In the genomic region with DNA sequence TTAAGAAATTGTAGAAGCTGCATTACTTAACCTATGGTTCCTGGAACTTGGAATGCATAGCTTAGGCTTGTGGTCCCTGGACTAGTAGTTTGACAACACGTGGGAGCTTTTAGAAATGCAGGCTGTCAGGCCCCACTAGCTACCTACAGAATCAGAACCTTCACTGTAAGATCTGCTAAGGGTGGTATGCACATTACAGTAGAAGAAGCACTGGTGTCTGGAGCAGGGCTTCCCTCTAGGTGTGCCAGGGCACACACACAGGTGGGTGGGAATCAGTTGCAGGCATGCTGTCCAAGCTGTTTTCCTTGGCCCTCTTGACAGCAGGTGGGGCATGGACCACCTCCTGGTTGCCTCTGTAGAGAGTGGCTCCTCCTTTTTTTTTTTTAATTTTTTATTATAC, we compare ENCODE assay signal across 17 cellular contexts. TPM values are rescaled to one million over a fixed set of nuclear protein-coding genes. Genes with fewer than 3 reads are reported as not detected.
"Had no signal": no experiment of that assay in that cellular context is flagged by ENCODE, and none has a peak within 500 bp of the region (broad histone marks: within the 10 kb centered on the region; RNA-seq: fewer than 3 reads in every experiment).

No MANE protein-coding gene starts in this region.

- H3K4me3 ChIP-seq: prostate gland, sigmoid colon, testis had no signal

- H3K9me3 ChIP-seq: prostate gland, testis had no signal

- H3K36me3 ChIP-seq: prostate gland had no signal

- H3K4me1 ChIP-seq: prostate gland, testis had no signal

- H3K27ac ChIP-seq: prostate gland, sigmoid colon, testis had no signal

- DNase-seq: activated CD4-positive, alpha-beta T cell treated with anti-CD3 and anti-CD28 coated beads, Interleukin-2, amount 10 ng/mL, durations not matched to agents 7 days and 5 days; activated CD8-positive, alpha-beta memory T cell treated with anti-CD3 and anti-CD28 coated beads for 24 hours; activated gamma-delta T cell treated with Interleukin-2 at 50 U/mL for 16 hours; activated naive CD8-positive, alpha-beta T cell treated with anti-CD3 and anti-CD28 coated beads, Interleukin-2, amount 10 ng/mL, durations not matched to agents 7 days and 5 days; anterior cingulate cortex; erythroblast; foreskin fibroblast; hypothalamus; kidney; left ventricle myocardium superior; nephron progenitor cell; occipital lobe; sigmoid colon; stimulated activated CD4-positive, alpha-beta T cell treated with anti-CD3 and anti-CD28 coated beads, Interleukin-1b, Interleukin-23, amount 100 ng/mL, for 48 hours; stimulated activated naive CD8-positive, alpha-beta T cell treated with anti-CD3 and anti-CD28 coated beads, Interleukin-15, amount 100 ng/mL, for 72 hours; testis had no signal

- ATAC-seq: left ventricle myocardium superior; stimulated activated naive CD8-positive, alpha-beta T cell treated with anti-CD3 and anti-CD28 coated beads, Interleukin-15, amount 100 ng/mL, for 72 hours had no signal

- H3K27me3 ChIP-seq: sigmoid colon, testis had no signal

RNA-seq across cellular contexts. Expression of a gene that starts 8.8 kb away (rescaled TPM):
- total RNA-seq: activated CD4-positive, alpha-beta T cell treated with anti-CD3 and anti-CD28 coated beads, Interleukin-2, amount 10 ng/mL, durations not matched to agents 7 days and 5 days; activated naive CD8-positive, alpha-beta T cell treated with anti-CD3 and anti-CD28 coated beads, Interleukin-2, amount 10 ng/mL, durations not matched to agents 7 days and 5 days; occipital lobe had no signal
